Comparison of ENCODE assay signal across 32 cellular contexts in the genomic region with DNA sequence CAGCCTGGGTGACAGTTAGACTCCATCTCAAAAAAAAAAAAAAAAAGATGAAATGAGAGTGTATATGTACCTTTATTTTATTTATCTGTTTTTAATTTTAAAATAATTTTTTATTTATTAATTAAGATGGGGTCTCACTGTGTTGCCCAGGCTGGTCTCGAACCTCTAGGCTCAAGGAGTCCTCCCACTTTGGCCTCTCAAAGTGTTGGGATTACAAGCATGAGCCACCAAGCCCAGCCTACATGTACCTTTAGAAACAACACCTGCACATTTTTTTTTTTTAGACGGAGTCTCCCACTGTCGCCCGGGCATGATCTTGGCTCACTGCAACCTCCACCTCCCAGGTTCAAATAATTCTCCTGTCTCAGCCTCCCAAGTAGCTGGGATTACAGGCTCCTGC. TPM values are rescaled to one million over a fixed set of nuclear protein-coding genes. Genes with fewer than 3 reads are reported as not detected.
"Had no signal": no experiment of that assay in that cellular context is flagged by ENCODE, and none has a peak within 500 bp of the region (broad histone marks: within the 10 kb centered on the region; RNA-seq: fewer than 3 reads in every experiment).

No MANE protein-coding gene starts in this region.

- H3K27me3 ChIP-seq: body of pancreas, esophagus muscularis mucosa, foreskin keratinocyte, gastrocnemius medialis, heart left ventricle had no signal

- FAIRE-seq: colon had no signal

- DNase-seq: activated CD4-positive, alpha-beta memory T cell treated with anti-CD3 and anti-CD28 coated beads for 36 hours; activated CD4-positive, alpha-beta T cell treated with anti-CD3 and anti-CD28 coated beads for 36 hours; activated CD4-positive, alpha-beta T cell treated with anti-CD3 and anti-CD28 coated beads, Interleukin-2, amount 10 ng/mL, durations not matched to agents 24 days and 14 days; activated CD4-positive, CD25-positive, alpha-beta regulatory T cell; activated CD4-positive, CD25-positive, alpha-beta regulatory T cell treated with anti-CD3 and anti-CD28 coated beads, Interleukin-2, amount 50 U/mL, for 72 hours; activated CD8-positive, alpha-beta memory T cell treated with anti-CD3 and anti-CD28 coated beads, Interleukin-2, amount 10 ng/mL, durations not matched to agents 7 days and 5 days; activated CD8-positive, alpha-beta memory T cell treated with anti-CD3 and anti-CD28 coated beads, Interleukin-2, amount 50 U/mL, for 4 hours; activated CD8-positive, alpha-beta T cell treated with anti-CD3 and anti-CD28 coated beads, Interleukin-2, amount 10 ng/mL, durations not matched to agents 7 days and 5 days; activated gamma-delta T cell; activated naive CD4-positive, alpha-beta T cell treated with anti-CD3 and anti-CD28 coated beads, Interleukin-2, amount 50 U/mL, for 16 hours; activated naive CD4-positive, alpha-beta T cell treated with Interleukin-2 at 50 U/mL for 16 hours; activated T-cell treated with anti-CD3 and anti-CD28 coated beads, Interleukin-2, amount 50 U/mL, for 1 hour; activated T-cell treated with anti-CD3 and anti-CD28 coated beads, Interleukin-2, amount 50 U/mL, for 48 hours; amniotic stem cell; anterior cingulate cortex; body of pancreas; caudate nucleus; cortex of kidney; dermis blood vessel endothelial cell; effector CD4-positive, alpha-beta T cell; effector memory CD8-positive, alpha-beta T cell; erythroblast; foreskin keratinocyte; gastrocnemius medialis; glutamatergic neuron; heart left ventricle; T-helper 2 cell had no signal

- H3K36me3 ChIP-seq: esophagus muscularis mucosa, gastrocnemius medialis, heart left ventricle had no signal

- H3K27ac ChIP-seq: body of pancreas, esophagus muscularis mucosa, foreskin keratinocyte had no signal

- H3K4me1 ChIP-seq: body of pancreas had no signal

- H3K4me3 ChIP-seq: body of pancreas, esophagus muscularis mucosa, gastrocnemius medialis, heart left ventricle had no signal

- ATAC-seq: activated CD4-positive, alpha-beta T cell treated with anti-CD3 and anti-CD28 coated beads for 36 hours; activated CD8-positive, alpha-beta memory T cell treated with anti-CD3 and anti-CD28 coated beads, Interleukin-2, amount 10 ng/mL, durations not matched to agents 7 days and 5 days; activated CD8-positive, alpha-beta T cell treated with anti-CD3 and anti-CD28 coated beads, Interleukin-2, amount 10 ng/mL, durations not matched to agents 7 days and 5 days; body of pancreas; effector memory CD8-positive, alpha-beta T cell; foreskin keratinocyte; gastrocnemius medialis; heart left ventricle had no signal

- H3K9me3 ChIP-seq: body of pancreas, esophagus muscularis mucosa, gastrocnemius medialis, heart left ventricle had no signal

RNA-seq across cellular contexts. Expression of gene RIPOR3, which starts 28.0 kb away (rescaled TPM):
- total RNA-seq: activated CD4-positive, alpha-beta memory T cell treated with anti-CD3 and anti-CD28 coated beads for 36 hours; activated CD4-positive, alpha-beta T cell treated with anti-CD3 and anti-CD28 coated beads for 36 hours; activated CD4-positive, alpha-beta T cell treated with anti-CD3 and anti-CD28 coated beads, Interleukin-2, amount 10 ng/mL, durations not matched to agents 24 days and 14 days; activated CD8-positive, alpha-beta memory T cell treated with anti-CD3 and anti-CD28 coated beads for 36 hours; activated CD8-positive, alpha-beta memory T cell treated with anti-CD3 and anti-CD28 coated beads, Interleukin-2, amount 10 ng/mL, durations not matched to agents 7 days and 5 days; activated CD8-positive, alpha-beta T cell treated with anti-CD3 and anti-CD28 coated beads, Interleukin-2, amount 10 ng/mL, durations not matched to agents 7 days and 5 days; activated T-helper 1 cell treated with anti-CD3 and anti-CD28 coated beads, Interleukin-12 subunit alpha, Interleukin-12 subunit beta, Interleukin-2, Interleukin-4 antibody, amounts not matched to agents 30 ng/mL and 10 ng/mL and 1 ng/mL, durations not matched to agents 14 hours and 24 hours and 36 hours; T-helper 1 cell treated with Interleukin-12 subunit alpha and Interleukin-12 subunit beta and Interleukin-4 antibody, amounts not matched to agents 30 ng/mL and 1 ng/mL, for 36 hours had no signal
